In the genomic region with DNA sequence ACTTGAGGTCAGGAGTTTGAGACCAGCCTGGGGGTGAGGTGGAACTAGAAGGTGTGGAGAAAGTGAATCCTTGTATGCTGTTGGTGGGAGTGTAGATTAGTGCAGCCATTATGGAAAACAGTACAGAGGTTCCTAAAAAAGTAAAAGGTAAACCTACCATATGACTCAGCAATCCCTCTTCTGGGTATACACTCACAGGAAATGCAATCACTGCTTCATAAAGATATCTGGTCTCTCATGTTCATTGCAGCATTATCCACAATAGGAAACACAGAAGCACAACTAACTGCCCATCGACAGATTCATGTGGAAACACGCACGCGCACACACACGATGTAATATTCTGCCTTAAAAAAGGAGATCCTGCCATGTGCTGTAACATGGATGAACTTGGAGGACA, we compare ENCODE assay signal across 17 cellular contexts.
DNase-seq lines count a peak whose midpoint lies in the region; ATAC-seq, FAIRE-seq and TF ChIP-seq lines count a peak whose summit lies in the region.
"Had no signal": no experiment of that assay in that cellular context is flagged by ENCODE, and none has a peak within 500 bp of the region (broad histone marks: within the 10 kb centered on the region; RNA-seq: fewer than 3 reads in every experiment).

No MANE protein-coding gene starts in this region.

- POLR2A ChIA-PET in A549 (lab: Yijun Ruan, JAX) (no interaction called here), OCI-LY7 (lab: Charles Lee) (no interaction called here), endothelial cell of umbilical vein (lab: Charles Lee) (no interaction called here)

- H3K4me1 ChIP-seq in A549 (peaks cover 16% of the 10 kb centered on the region; the same call in 2 of the 3 replicates), OCI-LY7 (ENCODE audit: insufficient read depth, low read length, poor library complexity, severe bottlenecking) (no peaks in the 10 kb centered on the region), endothelial cell of umbilical vein (ENCODE audit: control insufficient read depth, extremely low read depth, insufficient read depth, low read length) (peaks cover 23% of the 10 kb centered on the region), gastroesophageal sphincter (peaks cover 0 to 20% (median 3%) of the 10 kb centered on the region in 3 donors)
- no peaks in the 10 kb centered on the region for H3K4me1 ChIP-seq in CD4-positive, CD25-positive, alpha-beta regulatory T cell (ENCODE audit: control insufficient read depth, insufficient read depth, low read length, poor library complexity, severe bottlenecking)

- H4K20me1 ChIP-seq in OCI-LY7 (ENCODE audit: insufficient read depth, low read length) (no peaks in the 10 kb centered on the region), endothelial cell of umbilical vein (replicated peaks; ENCODE audit: control insufficient read depth, extremely low read depth, insufficient read depth, low read length) (no peaks in the 10 kb centered on the region)

- H3K79me2 ChIP-seq in OCI-LY7 (ENCODE audit: insufficient read depth, low read depth, low read length) (no peaks in the 10 kb centered on the region), endothelial cell of umbilical vein (ENCODE audit: control insufficient read depth, insufficient read depth, low read length) (no peaks in the 10 kb centered on the region)

- FAIRE-seq in A549 (lab: Jason Lieb, UNC) = no peak
- FAIRE-seq in endothelial cell of umbilical vein (lab: Jason Lieb, UNC) = peak; percentile 46

- no peak overlapping the region for H3K4me3 Mint-ChIP-seq in CD4-positive, CD25-positive, alpha-beta regulatory T cell
- no peak overlapping the region for H3K4me3 Mint-ChIP-seq in glutamatergic neuron (ENCODE audit: unreplicated experiment)
- H3K4me3 Mint-ChIP-seq: CD4-positive, alpha-beta memory T cell had no signal

- no peak for TF ChIP-seq RAD21 in A549 (conservative IDR thresholded peaks at IDR 0.05 in 1 of 2, IDR thresholded peaks at IDR 0.05 in 1 of 2)

- H3K36me3 ChIP-seq in CD4-positive, CD25-positive, alpha-beta regulatory T cell (ENCODE audit: control insufficient read depth, insufficient read depth, low read length) = peaks cover 9% of the 10 kb centered on the region
- H3K36me3 ChIP-seq in OCI-LY7 (ENCODE audit: insufficient read depth, low read length) (peaks cover 16% of the 10 kb centered on the region), endothelial cell of umbilical vein (ENCODE audit: control insufficient read depth in 2 of 2, extremely low read depth in 1 of 2, insufficient read depth in 2 of 2, low read length in 2 of 2) (peaks cover 0 to 2% of the 10 kb centered on the region in 2 experiments), gastroesophageal sphincter (peaks cover 0 to 2% of the 10 kb centered on the region in 2 donors)
- H3K36me3 ChIP-seq: BE2C had no signal

- H3K27ac ChIP-seq in A549 (peak overlapping the region; percentile 24 to 32; a peak in 3 of 6 replicates), OCI-LY7 (ENCODE audit: low read depth, low read length, poor library complexity, severe bottlenecking) (no peak overlapping the region), endothelial cell of umbilical vein (ENCODE audit: insufficient read depth, low read depth, low read length) (no peak overlapping the region), gastroesophageal sphincter (no peak overlapping the region)
- no peak overlapping the region for H3K27ac ChIP-seq in CD4-positive, CD25-positive, alpha-beta regulatory T cell (ENCODE audit: insufficient read depth, low read length, poor library complexity, severe bottlenecking)
- H3K27ac ChIP-seq: KMS-11 had no signal

- peaks cover 18% of the 10 kb centered on the region for H3K36me3 Mint-ChIP-seq in CD4-positive, CD25-positive, alpha-beta regulatory T cell
- H3K36me3 Mint-ChIP-seq in glutamatergic neuron (ENCODE audit: unreplicated experiment) = no peaks in the 10 kb centered on the region

- peak overlapping the region in 2 of 3 donors; percentile 1 to 49 for H3K27ac Mint-ChIP-seq in CD4-positive, CD25-positive, alpha-beta regulatory T cell
- no peak overlapping the region for H3K27ac Mint-ChIP-seq in glutamatergic neuron (ENCODE audit: unreplicated experiment)

- ATAC-seq in A549 (no peak), gastroesophageal sphincter (no peak)
- no peak for ATAC-seq in CD4-positive, CD25-positive, alpha-beta regulatory T cell (ENCODE audit: low read depth in 2 of 2)
- ATAC-seq: Panc1, Right ventricle myocardium inferior had no signal

- H3K9me3 ChIP-seq in A549 (no peaks in the 10 kb centered on the region), OCI-LY7 (ENCODE audit: low read length) (no peaks in the 10 kb centered on the region), endothelial cell of umbilical vein (replicated peaks; ENCODE audit: control insufficient read depth, insufficient read depth, low read length) (no peaks in the 10 kb centered on the region), gastroesophageal sphincter (no peaks in the 10 kb centered on the region)
- no peaks in the 10 kb centered on the region for H3K9me3 ChIP-seq in CD4-positive, CD25-positive, alpha-beta regulatory T cell (ENCODE audit: control insufficient read depth in 2 of 2, low read length in 2 of 2)
- H3K9me3 ChIP-seq: BE2C had no signal

- TF ChIP-seq POLR2A in A549 (IDR thresholded peaks at IDR 0.05; ENCODE audit: low read length) (no peak), endothelial cell of umbilical vein (IDR thresholded peaks at IDR 0.05; ENCODE audit: low read depth, low read length) (no peak), gastroesophageal sphincter (IDR thresholded peaks at IDR 0.05) (no peak)

- no peak for TF ChIP-seq EP300 in A549 (IDR thresholded peaks at IDR 0.05)
- TF ChIP-seq EP300 in gastroesophageal sphincter (IDR thresholded peaks at IDR 0.05) = no peak

- peaks cover 6% of the 10 kb centered on the region for H3K27me3 Mint-ChIP-seq in CD4-positive, CD25-positive, alpha-beta regulatory T cell
- H3K27me3 Mint-ChIP-seq in glutamatergic neuron (ENCODE audit: unreplicated experiment) = no peaks in the 10 kb centered on the region

- BruUV-seq in OCI-LY7 (replicated peaks; lab: Mats Ljungman, UMichigan) (TSS peak; percentile 34), endothelial cell of umbilical vein (replicated peaks; lab: Mats Ljungman, UMichigan) (no TSS peak)

- H3K4me2 ChIP-seq in A549 (no peak overlapping the region), OCI-LY7 (ENCODE audit: low read length) (no peak overlapping the region), endothelial cell of umbilical vein (ENCODE audit: insufficient read depth, low read length) (no peak overlapping the region)
- H3K4me2 ChIP-seq: KMS-11 had no signal

- dilution Hi-C loops in endothelial cell of umbilical vein (cut with MboI; ENCODE audit: extremely low pct_ligation_motif_present, low sequenced_read_pairs) = no loop called here

- intact Hi-C loops in OCI-LY7 (cut with micrococcal nuclease; ENCODE audit: unreplicated experiment) = no loop called here
- intact Hi-C loops in endothelial cell of umbilical vein (cut with micrococcal nuclease) = no loop called here

- H3K4me3 ChIP-seq in A549 = no peak overlapping the region
- no peak overlapping the region for H3K4me3 ChIP-seq in CD4-positive, CD25-positive, alpha-beta regulatory T cell (ENCODE audit: low read depth, low read length)
- H3K4me3 ChIP-seq in OCI-LY7 (ENCODE audit: low read depth, low read length, poor library complexity, severe bottlenecking) = no peak overlapping the region
- H3K4me3 ChIP-seq in endothelial cell of umbilical vein (replicated peaks in 1 of 3; ENCODE audit: insufficient read depth in 1 of 3, low read depth in 1 of 3, low read length in 3 of 3) = no peak overlapping the region
- H3K4me3 ChIP-seq in gastroesophageal sphincter = no peak overlapping the region

- no peak overlapping the region for H3K9ac ChIP-seq in endothelial cell of umbilical vein (replicated peaks; ENCODE audit: extremely low read depth, insufficient read depth, low read length)
- H3K9ac ChIP-seq: KMS-11 had no signal

- no peaks in the 10 kb centered on the region for H3K27me3 ChIP-seq in CD4-positive, CD25-positive, alpha-beta regulatory T cell (ENCODE audit: control insufficient read depth, insufficient read depth, low read length)
- H3K27me3 ChIP-seq in endothelial cell of umbilical vein (ENCODE audit: control insufficient read depth in 2 of 2, insufficient read depth in 2 of 2, low read length in 2 of 2) = no peaks in the 10 kb centered on the region
- no peaks in the 10 kb centered on the region for H3K27me3 ChIP-seq in gastroesophageal sphincter
- H3K27me3 ChIP-seq: BE2C had no signal

- 86% methylated on average over 5 of the region's 5 CpGs for WGBS in A549 (ENCODE audit: missing lambda C conversion rate)
- 87% methylated on average over 5 of the region's 5 CpGs; no CpG with 5 or more reads in 1 of the 2 donors for WGBS in gastroesophageal sphincter (ENCODE audit: low coverage in 1 of 2), 2 donors

- CTCF ChIA-PET in A549 (lab: Yijun Ruan, JAX) = interaction anchor here (1.0 to 7.4 kb wide), 5 partner anchors 9 to 54 kb away, joined by 4 to 56 read pairs (median 5); no protein-coding TSS in a partner anchor
- CTCF ChIA-PET in OCI-LY7 (lab: Charles Lee; ENCODE audit: unreplicated experiment) = no interaction called here
- CTCF ChIA-PET in endothelial cell of umbilical vein (lab: Charles Lee) = interaction anchor here (1.3 to 9.0 kb wide), 5 partner anchors 8 to 32 kb away, joined by 3 to 110 read pairs (median 8); no protein-coding TSS in a partner anchor

- DNase-seq in A549 (ENCODE audit: low read depth in 1 of 2, low spot score in 1 of 2) (no peak), OCI-LY7 (ENCODE audit: low spot score) (no peak), endothelial cell of umbilical vein (ENCODE audit: low read depth, low spot score) (no peak), glutamatergic neuron (no peak)
- no peak for DNase-seq in CD4-positive, CD25-positive, alpha-beta regulatory T cell
- no peak for DNase-seq in central memory CD4-positive, alpha-beta T cell
- DNase-seq: BE2C; CD4-positive, alpha-beta memory T cell; H7; NCI-H1436 treated with DMSO at 0.1 percent for 48 hours; NCI-H2029 treated with DMSO at 0.1 percent for 48 hours; NCI-H2171 treated with DMSO at 0.1 percent for 48 hours; NCI-H524 had no signal

- TF ChIP-seq CTCF in A549 (IDR thresholded peaks at IDR 0.05) = no peak
- TF ChIP-seq CTCF in OCI-LY7 (conservative IDR thresholded peaks at IDR 0.05; ENCODE audit: low read length) = no peak
- no peak for TF ChIP-seq CTCF in endothelial cell of umbilical vein (IDR thresholded peaks at IDR 0.05; ENCODE audit: extremely low read depth in 1 of 2, insufficient read depth in 1 of 2, low read depth in 1 of 2, low read length in 2 of 2)
- TF ChIP-seq CTCF in glutamatergic neuron (IDR thresholded peaks at IDR 0.05; ENCODE audit: partially characterized antibody, unreplicated experiment) = no peak
- no peak for TF ChIP-seq CTCF in gastroesophageal sphincter (IDR thresholded peaks at IDR 0.05)

- H2AFZ ChIP-seq in OCI-LY7 (ENCODE audit: low read length) (no peak overlapping the region), endothelial cell of umbilical vein (ENCODE audit: low read depth, low read length) (no peak overlapping the region)

- no peaks in the 10 kb centered on the region for H3K9me2 ChIP-seq in OCI-LY7 (ENCODE audit: insufficient read depth, low read length)

- no peaks in the 10 kb centered on the region for H3K9me3 Mint-ChIP-seq in CD4-positive, CD25-positive, alpha-beta regulatory T cell
- peaks cover 1% of the 10 kb centered on the region for H3K9me3 Mint-ChIP-seq in glutamatergic neuron (ENCODE audit: unreplicated experiment)
- H3K9me3 Mint-ChIP-seq: CD4-positive, alpha-beta memory T cell had no signal

- peaks cover 0 to 4% (median 0%) of the 10 kb centered on the region in 4 donors for H3K4me1 Mint-ChIP-seq in CD4-positive, CD25-positive, alpha-beta regulatory T cell
- peaks cover 9% of the 10 kb centered on the region for H3K4me1 Mint-ChIP-seq in glutamatergic neuron (ENCODE audit: low read depth, unreplicated experiment)

- no peaks in the 10 kb centered on the region for H3K9me1 ChIP-seq in endothelial cell of umbilical vein (replicated peaks; ENCODE audit: control insufficient read depth, extremely low read depth, insufficient read depth, low read length)

Comparison
In these comparisons a context has a peak if more than half of its experiments do, and no peak if none do; other contexts are left out.
1. H3K27ac ChIP-seq: peak in A549 (2 of 2); none in CD4-positive, CD25-positive, alpha-beta regulatory T cell (single experiment), OCI-LY7 (single experiment), endothelial cell of umbilical vein (single experiment) and gastroesophageal sphincter (0 of 4).